ENCODE assay signal across 8 cellular contexts in the genomic region with DNA sequence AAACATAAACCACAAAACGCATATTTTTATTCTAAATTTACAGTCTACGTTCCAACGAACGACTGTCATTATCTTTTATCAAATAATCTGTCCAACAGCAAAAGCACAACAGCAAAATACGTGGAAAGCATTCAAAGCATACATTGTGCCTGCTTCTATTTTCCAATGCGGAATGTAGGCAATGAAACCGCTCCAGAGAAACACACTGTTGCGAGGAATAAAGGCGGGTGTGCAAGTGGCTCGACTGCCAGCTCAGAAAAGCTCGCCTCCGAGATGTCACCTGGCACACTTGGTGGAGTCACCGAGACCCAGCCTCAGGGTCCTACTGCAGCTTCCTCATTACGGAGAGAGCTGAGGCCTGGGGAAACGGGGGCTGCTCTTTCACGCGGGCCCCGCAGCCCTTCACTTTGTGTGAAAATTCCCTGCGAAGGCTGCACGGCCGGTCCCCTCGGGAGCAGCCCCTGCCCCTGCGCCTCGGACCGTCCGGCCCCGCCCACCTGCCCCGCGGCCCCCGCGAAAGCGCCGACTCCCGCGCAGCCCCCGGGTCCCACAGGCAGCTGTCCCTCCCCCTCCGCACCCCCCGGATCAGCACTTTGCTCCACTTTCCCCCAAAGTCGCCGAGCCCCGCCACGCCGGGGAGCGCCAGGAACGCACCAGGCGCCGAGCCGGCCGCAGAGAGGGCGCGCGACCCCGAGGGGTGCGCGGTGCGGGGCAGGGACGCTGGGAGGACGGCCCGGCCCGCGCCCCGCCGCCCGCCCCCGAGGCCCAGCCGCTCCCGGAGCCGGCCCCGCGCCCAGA. TPM values are rescaled to one million over a fixed set of nuclear protein-coding genes. Genes with fewer than 3 reads are reported as not detected.
DNase-seq lines count a peak whose midpoint lies in the region; ATAC-seq and TF ChIP-seq lines count a peak whose summit lies in the region.

No MANE protein-coding gene starts in this region.

- H3K27me3 ChIP-seq in CD4-positive, CD25-positive, alpha-beta regulatory T cell (ENCODE audit: control insufficient read depth, insufficient read depth, low read length) = no peaks in the 10 kb centered on the region
- H3K27me3 ChIP-seq in PC-9 (ENCODE audit: insufficient read depth, low read depth) (no peaks in the 10 kb centered on the region), thyroid gland (no peaks in the 10 kb centered on the region)

- H3K27ac ChIP-seq in CD4-positive, CD25-positive, alpha-beta regulatory T cell (ENCODE audit: insufficient read depth, low read length, poor library complexity, severe bottlenecking) = peak overlapping the region; percentile 71
- H3K27ac ChIP-seq in PC-9 (no peak overlapping the region), thyroid gland (peak overlapping the region in 2 of 3 donors; percentile 60 to 65)

- peaks cover 5% of the 10 kb centered on the region; the same call in 1 of the 2 replicates for H3K79me2 ChIP-seq in PC-9 (ENCODE audit: low read depth)

- no TSS peak for BruUV-seq in PC-9 (replicated peaks; lab: Mats Ljungman, UMichigan)

- peaks cover 1% of the 10 kb centered on the region for H3K36me3 Mint-ChIP-seq in CD4-positive, CD25-positive, alpha-beta regulatory T cell
- peaks cover 21% of the 10 kb centered on the region for H3K36me3 Mint-ChIP-seq in activated naive CD4-positive, alpha-beta T cell treated with anti-CD3 and anti-CD28 coated beads for 36 hours (ENCODE audit: low read depth)
- peaks cover 6% of the 10 kb centered on the region for H3K36me3 Mint-ChIP-seq in glutamatergic neuron (ENCODE audit: unreplicated experiment)

- TF ChIP-seq CTCF in PC-9 (conservative IDR thresholded peaks at IDR 0.05) (no peak), glutamatergic neuron (IDR thresholded peaks at IDR 0.05; ENCODE audit: partially characterized antibody, unreplicated experiment) (no peak), thyroid gland (IDR thresholded peaks at IDR 0.05) (no peak)

- peak overlapping the region; percentile 40 to 92 (median 91) for H3K27ac Mint-ChIP-seq in CD4-positive, CD25-positive, alpha-beta regulatory T cell
- H3K27ac Mint-ChIP-seq in activated naive CD4-positive, alpha-beta T cell treated with anti-CD3 and anti-CD28 coated beads for 36 hours = peak overlapping the region; percentile 87
- H3K27ac Mint-ChIP-seq in glutamatergic neuron (ENCODE audit: unreplicated experiment) = peak overlapping the region; percentile 78

- TF ChIP-seq POLR2A in thyroid gland (IDR thresholded peaks at IDR 0.05) = peak in 1 of 2 donors; percentile 38

- peak overlapping the region; percentile 90 for H3K4me3 ChIP-seq in CD4-positive, CD25-positive, alpha-beta regulatory T cell (ENCODE audit: low read depth, low read length)
- H3K4me3 ChIP-seq in PC-9 (peak overlapping the region; percentile 81), thyroid gland (replicated peaks in 1 of 3) (peak overlapping the region in 2 of 3 donors; percentile 57 to 60)

- POLR2A ChIA-PET in PC-9 (lab: Charles Lee; ENCODE audit: unreplicated experiment) = interaction anchor here (0.5 kb wide), 1 partner anchor 138 kb away, joined by 3 read pairs; no protein-coding TSS in a partner anchor

- H3K4me3 Mint-ChIP-seq in CD4-positive, CD25-positive, alpha-beta regulatory T cell = peak overlapping the region; percentile 73 to 94 (median 85)
- H3K4me3 Mint-ChIP-seq in activated naive CD4-positive, alpha-beta T cell treated with anti-CD3 and anti-CD28 coated beads for 36 hours = peak overlapping the region; percentile 88
- peak overlapping the region; percentile 90 for H3K4me3 Mint-ChIP-seq in glutamatergic neuron (ENCODE audit: unreplicated experiment)

- H3K9me3 ChIP-seq in CD4-positive, CD25-positive, alpha-beta regulatory T cell (ENCODE audit: control insufficient read depth in 2 of 2, low read length in 2 of 2) = no peaks in the 10 kb centered on the region
- H3K9me3 ChIP-seq in PC-9 (ENCODE audit: insufficient read depth, low read depth) (no peaks in the 10 kb centered on the region), thyroid gland (no peaks in the 10 kb centered on the region)

- peak overlapping the region; percentile 88 for H2AFZ ChIP-seq in PC-9

- peaks cover 42 to 75% (median 59%) of the 10 kb centered on the region in 4 donors for H3K4me1 Mint-ChIP-seq in CD4-positive, CD25-positive, alpha-beta regulatory T cell
- H3K4me1 Mint-ChIP-seq in activated naive CD4-positive, alpha-beta T cell treated with anti-CD3 and anti-CD28 coated beads for 36 hours (ENCODE audit: low read depth) = peaks cover 63% of the 10 kb centered on the region
- H3K4me1 Mint-ChIP-seq in glutamatergic neuron (ENCODE audit: low read depth, unreplicated experiment) = peaks cover 22% of the 10 kb centered on the region

- peaks cover 0 to 1% (median 0%) of the 10 kb centered on the region in 7 donors for H3K9me3 Mint-ChIP-seq in CD4-positive, CD25-positive, alpha-beta regulatory T cell
- peaks cover 2% of the 10 kb centered on the region for H3K9me3 Mint-ChIP-seq in activated naive CD4-positive, alpha-beta T cell treated with anti-CD3 and anti-CD28 coated beads for 36 hours
- H3K9me3 Mint-ChIP-seq in glutamatergic neuron (ENCODE audit: unreplicated experiment) = peaks cover 3% of the 10 kb centered on the region

- ATAC-seq in CD4-positive, CD25-positive, alpha-beta regulatory T cell (ENCODE audit: low read depth in 2 of 2) = peak; percentile 35 to 44
- peak; percentile 24 for ATAC-seq in HG03025 (IDR thresholded peaks at IDR 0.05; ENCODE audit: low FRiP score, unreplicated experiment)

- H3K27me3 Mint-ChIP-seq in CD4-positive, CD25-positive, alpha-beta regulatory T cell = no peaks in the 10 kb centered on the region
- no peaks in the 10 kb centered on the region for H3K27me3 Mint-ChIP-seq in activated naive CD4-positive, alpha-beta T cell treated with anti-CD3 and anti-CD28 coated beads for 36 hours (ENCODE audit: low read depth)
- peaks cover 8% of the 10 kb centered on the region for H3K27me3 Mint-ChIP-seq in glutamatergic neuron (ENCODE audit: unreplicated experiment)

- H3K4me2 ChIP-seq in PC-9 = peak overlapping the region; percentile 91

- intact Hi-C loops in PC-9 (cut with micrococcal nuclease; ENCODE audit: unreplicated experiment) = loop anchor here (5.0 to 10.0 kb wide), 2 partner anchors 107 to 335 kb away; no protein-coding TSS in a partner anchor
- intact Hi-C loops in activated naive CD4-positive, alpha-beta T cell treated with anti-CD3 and anti-CD28 coated beads for 36 hours (cut with micrococcal nuclease) = loop anchor here (10.0 kb wide), 3 partner anchors 335 to 765 kb away; a partner anchor contains a TSS
- intact Hi-C loops in thyroid gland (cut with DNase I) = loop anchor here (10.0 kb wide), 1 partner anchor 75 kb away; no protein-coding TSS in a partner anchor

- H3K4me1 ChIP-seq in CD4-positive, CD25-positive, alpha-beta regulatory T cell (ENCODE audit: control insufficient read depth, insufficient read depth, low read length, poor library complexity, severe bottlenecking) = peaks cover 46% of the 10 kb centered on the region
- peaks cover 28% of the 10 kb centered on the region for H3K4me1 ChIP-seq in PC-9 (replicated peaks; ENCODE audit: insufficient read depth)
- peaks cover 15 to 28% of the 10 kb centered on the region in 2 donors for H3K4me1 ChIP-seq in thyroid gland

- no peaks in the 10 kb centered on the region for H3K9me2 ChIP-seq in PC-9 (ENCODE audit: insufficient read depth)

- H3F3A ChIP-seq in PC-9 (ENCODE audit: insufficient read depth, low read depth) = peaks cover 22% of the 10 kb centered on the region; the same call in 1 of the 2 replicates

- peaks cover 6% of the 10 kb centered on the region for H3K36me3 ChIP-seq in CD4-positive, CD25-positive, alpha-beta regulatory T cell (ENCODE audit: control insufficient read depth, insufficient read depth, low read length)
- H3K36me3 ChIP-seq in PC-9 (ENCODE audit: low read depth) (no peaks in the 10 kb centered on the region), thyroid gland (no peaks in the 10 kb centered on the region)

- H4K20me1 ChIP-seq in PC-9 (ENCODE audit: insufficient read depth) = no peaks in the 10 kb centered on the region

- CTCF ChIA-PET in PC-9 (lab: Charles Lee) = interaction anchor here (0.6 to 0.7 kb wide), 5 partner anchors 15 to 101 kb away, joined by 3 to 12 read pairs (median 4); no protein-coding TSS in a partner anchor
- CTCF ChIA-PET in activated naive CD4-positive, alpha-beta T cell treated with anti-CD3 and anti-CD28 coated beads for 36 hours (lab: Charles Lee) = interaction anchor here (0.6 to 3.3 kb wide), 13 partner anchors 19 to 106 kb away, joined by 3 to 19 read pairs (median 4); no protein-coding TSS in a partner anchor

- DNase-seq in CD4-positive, CD25-positive, alpha-beta regulatory T cell = peak; percentile 29 to 73 (median 63)
- DNase-seq in PC-9 (peak; percentile 40 to 53), glutamatergic neuron (peak; percentile 62), occipital lobe (lab: John Stamatoyannopoulos, UW) (peak; percentile 49), thyroid gland (peak; percentile 68 to 71), OCI-M1 (lab: John Stamatoyannopoulos, UW) (no peak)
- DNase-seq in activated naive CD4-positive, alpha-beta T cell treated with anti-CD3 and anti-CD28 coated beads for 36 hours = peak; percentile 80

- WGBS in thyroid gland, 2 donors = 2 to 4% methylated on average over 14 to 22 of the region's 70 CpGs

RNA-seq across cellular contexts. Expression of a gene that starts 0.7 kb away (rescaled TPM):
- 105 TPM for total RNA-seq in CD4-positive, CD25-positive, alpha-beta regulatory T cell
- polyA plus RNA-seq in CD4-positive, CD25-positive, alpha-beta regulatory T cell = 100 to 1,000 TPM; 101 to 143 (median 129) TPM
- total RNA-seq in PC-9 (2021) = 12.2 and 12.9 TPM in 2 replicates
- 10 to 100 TPM; 85.5 to 87.5 TPM for total RNA-seq in activated naive CD4-positive, alpha-beta T cell treated with anti-CD3 and anti-CD28 coated beads for 36 hours
- total RNA-seq in glutamatergic neuron (ENCODE audit: unreplicated experiment) = 35.8 TPM
- total RNA-seq in occipital lobe = 40.7 TPM
- 10 to 100 TPM; 20.4 to 59.6 (median 39.8) TPM for total RNA-seq in thyroid gland
